ENCODE assay signal across 1 cellular context in genomic region chr12:53489242-53489915, GRCh38.
A peak's percentile ranks its signal among the peaks of the same experiment; 100 is the strongest.
TF ChIP-seq lines count a peak whose summit lies in the region.

No MANE protein-coding gene starts in this region.

TF ChIP-seq in HCT116, 20 proteins besides CTCF, POLR2A, EP300 and RAD21:
- TF ChIP-seq EZH2 (IDR thresholded peaks at IDR 0.05) (no peak), POLR2AphosphoS5 (IDR thresholded peaks at IDR 0.05; ENCODE audit: low read depth, low read length) (0 out of 2 replicates have a peak, but pooled peaks have one; percentile 12), CEBPB (IDR thresholded peaks at IDR 0.05; ENCODE audit: low read depth) (no peak)
TF ChIP-seq in HCT116: peak in this region for 1.
